In genomic region chr22:24401824-24402434, GRCh38 we compare ENCODE assay signal across 1 cellular context.
TF ChIP-seq lines count a peak whose summit lies in the region.

No MANE protein-coding gene starts in this region.

TF ChIP-seq in endothelial cell of umbilical vein, 7 proteins besides CTCF, POLR2A, EP300 and RAD21 (continued from another document):
- TF ChIP-seq FOS (IDR thresholded peaks at IDR 0.05; ENCODE audit: borderline replicate concordance, insufficient read depth, low read length) = no peak
- TF ChIP-seq POLR2AphosphoS5 (IDR thresholded peaks at IDR 0.05; ENCODE audit: insufficient read depth, low read depth, low read length) = no peak
- no peak for TF ChIP-seq EZH2 (IDR thresholded peaks at IDR 0.05; ENCODE audit: borderline replicate concordance, low read depth, low read length, severe bottlenecking)
- no peak for TF ChIP-seq JUN (IDR thresholded peaks at IDR 0.05; ENCODE audit: borderline replicate concordance, insufficient read depth, insufficient read length, low read depth)
- TF ChIP-seq GATA2 (IDR thresholded peaks at IDR 0.05; ENCODE audit: insufficient read depth, insufficient read length, low read depth, low read length) = no peak
